In genomic region chr17:68035523-68036303, GRCh38 we compare ENCODE assay signal across 8 cellular contexts. TPM values are rescaled to one million over a fixed set of nuclear protein-coding genes. Genes with fewer than 3 reads are reported as not detected.
DNase-seq lines count a peak whose midpoint lies in the region; ATAC-seq and TF ChIP-seq lines count a peak whose summit lies in the region.

Gene KPNA2 (plus strand): TSS chr17:68035735. CDS start chr17:68037133, 1,398 bp downstream.

- H3K4me1 ChIP-seq in left ventricle myocardium inferior (peaks cover 30% of the 10 kb centered on the region), upper lobe of left lung (peaks cover 9 to 18% (median 13%) of the 10 kb centered on the region in 4 donors)

- no peak for TF ChIP-seq EP300 in upper lobe of left lung (IDR thresholded peaks at IDR 0.05)

- DNase-seq in NCI-H1694 treated with DMSO at 0.1 percent for 48 hours (lab: John Stamatoyannopoulos, UW) (peak; percentile 95), amniotic stem cell (lab: John Stamatoyannopoulos, UW) (peak; percentile 98), left ventricle myocardium inferior (peak; percentile 92), posterior vena cava (ENCODE audit: low spot score) (peak; percentile 97), upper lobe of left lung (peak; percentile 91 to 94)

- H3K27ac ChIP-seq in left ventricle myocardium inferior (replicated peaks): peak within 1 kb of the TSS; percentile 83
- peak within 1 kb of the TSS; percentile 60 to 91 (median 80) for H3K27ac ChIP-seq in upper lobe of left lung

- ATAC-seq in GM18499 (IDR thresholded peaks at IDR 0.05; ENCODE audit: insufficient read depth, unreplicated experiment) (peak; percentile 82), HG02938 (IDR thresholded peaks at IDR 0.05; ENCODE audit: unreplicated experiment) (peak; percentile 92), upper lobe of left lung (ENCODE audit: low FRiP score in 2 of 2) (peak; percentile 98 to 99)

- H3K36me3 ChIP-seq in left ventricle myocardium inferior (peaks cover 37% of the 10 kb centered on the region), upper lobe of left lung (peaks cover 0 to 33% (median 18%) of the 10 kb centered on the region in 4 donors)

- peak in 3 of 4 donors; percentile 34 to 74 (median 53) for TF ChIP-seq POLR2A in upper lobe of left lung (IDR thresholded peaks at IDR 0.05)

- H3K27me3 ChIP-seq in left ventricle myocardium inferior (ENCODE audit: low read depth): no peaks in the 10 kb centered on the region
- H3K27me3 ChIP-seq in upper lobe of left lung: no peaks in the 10 kb centered on the region

- peak within 1 kb of the TSS; percentile 95 for H3K4me3 Mint-ChIP-seq in T-helper 1 cell treated with Interleukin-12 subunit alpha and Interleukin-12 subunit beta and Interleukin-4 antibody, amounts not matched to agents 30 μg/mL and 1 μg/mL, for 36 hours

- peaks cover 20% of the 10 kb centered on the region for H3K4me1 Mint-ChIP-seq in T-helper 1 cell treated with Interleukin-12 subunit alpha and Interleukin-12 subunit beta and Interleukin-4 antibody, amounts not matched to agents 30 μg/mL and 1 μg/mL, for 36 hours (ENCODE audit: low read depth)

- H3K9me3 ChIP-seq in left ventricle myocardium inferior (replicated peaks) (no peaks in the 10 kb centered on the region), upper lobe of left lung (no peaks in the 10 kb centered on the region)

- intact Hi-C loops in left ventricle myocardium inferior (cut with micrococcal nuclease) (no loop called here), posterior vena cava (cut with DNase I) (no loop called here)

- WGBS in upper lobe of left lung, 2 donors: 0% methylated on average over 30 to 34 of the region's 72 CpGs

- H3K27me3 Mint-ChIP-seq in T-helper 1 cell treated with Interleukin-12 subunit alpha and Interleukin-12 subunit beta and Interleukin-4 antibody, amounts not matched to agents 30 μg/mL and 1 μg/mL, for 36 hours (ENCODE audit: low read depth): no peaks in the 10 kb centered on the region

- peak within 1 kb of the TSS; percentile 94 for H3K27ac Mint-ChIP-seq in T-helper 1 cell treated with Interleukin-12 subunit alpha and Interleukin-12 subunit beta and Interleukin-4 antibody, amounts not matched to agents 30 μg/mL and 1 μg/mL, for 36 hours

- peaks cover 29% of the 10 kb centered on the region for H3K36me3 Mint-ChIP-seq in T-helper 1 cell treated with Interleukin-12 subunit alpha and Interleukin-12 subunit beta and Interleukin-4 antibody, amounts not matched to agents 30 μg/mL and 1 μg/mL, for 36 hours (ENCODE audit: low read depth)

- no peaks in the 10 kb centered on the region for H3K9me3 Mint-ChIP-seq in T-helper 1 cell treated with Interleukin-12 subunit alpha and Interleukin-12 subunit beta and Interleukin-4 antibody, amounts not matched to agents 30 μg/mL and 1 μg/mL, for 36 hours

- H3K4me3 ChIP-seq in left ventricle myocardium inferior: peak within 1 kb of the TSS; percentile 90
- peak within 1 kb of the TSS; percentile 81 to 100 (median 92) for H3K4me3 ChIP-seq in upper lobe of left lung

- TF ChIP-seq CTCF in left ventricle myocardium inferior (IDR thresholded peaks at IDR 0.05; ENCODE audit: borderline replicate concordance) (no peak), upper lobe of left lung (IDR thresholded peaks at IDR 0.05) (no peak)

RNA-seq across cellular contexts. Expression of gene KPNA2, which starts in this region (rescaled TPM):
- total RNA-seq in left ventricle myocardium inferior (19.2 TPM), posterior vena cava (10 to 100 TPM; 29.2 to 30.8 TPM), upper lobe of left lung (10 to 100 TPM; 10.7 to 39.4 (median 26.7) TPM)

Comparison
In these comparisons a context has a peak if more than half of its experiments do, and no peak if none do; other contexts are left out.
1. Peak in every context shown above with its lines: DNase-seq, ATAC-seq, H3K4me3 ChIP-seq and H3K27ac ChIP-seq.